Comparison of ENCODE assay signal across 22 cellular contexts in the genomic region with DNA sequence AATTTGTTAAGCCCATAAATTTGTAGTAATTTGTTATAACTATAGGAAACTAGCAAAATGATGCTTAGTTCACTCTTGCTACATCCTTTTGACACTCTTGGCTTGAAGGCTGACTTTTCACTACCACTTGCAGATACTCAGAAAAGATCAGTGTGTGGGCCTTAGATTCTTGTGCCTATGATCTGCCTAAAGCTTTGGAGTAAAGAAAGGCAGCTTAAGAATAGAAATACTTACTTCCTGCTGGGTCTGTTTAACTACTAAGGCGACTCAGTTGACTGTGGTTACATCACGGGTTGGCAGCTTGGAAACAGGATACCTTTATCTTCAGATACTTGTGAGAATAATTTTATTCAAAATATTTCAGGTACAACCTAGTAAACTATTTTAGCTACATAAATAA.
"Had no signal": no experiment of that assay in that cellular context is flagged by ENCODE, and none has a peak within 500 bp of the region (broad histone marks: within the 10 kb centered on the region; RNA-seq: fewer than 3 reads in every experiment).

No MANE protein-coding gene starts in this region.

- H3K4me3 ChIP-seq: coronary artery, dorsolateral prefrontal cortex, esophagus muscularis mucosa, gastroesophageal sphincter, heart left ventricle, hepatocyte, left lung, lower lobe of right lung had no signal

- H3K27ac ChIP-seq: coronary artery, dorsolateral prefrontal cortex, esophagus muscularis mucosa, foreskin keratinocyte, gastroesophageal sphincter, heart left ventricle, hepatocyte, left lung, lower lobe of right lung had no signal

- FAIRE-seq: endothelial cell of umbilical vein, frontal cortex, islet of Langerhans, keratinocyte had no signal

- H3K27me3 Mint-ChIP-seq: memory B cell had no signal

- H3K27ac Mint-ChIP-seq: memory B cell had no signal

- H3K79me2 ChIP-seq: hepatocyte had no signal

- H3K27me3 ChIP-seq: esophagus muscularis mucosa, foreskin keratinocyte, gastroesophageal sphincter, heart left ventricle, hepatocyte, left lung had no signal

- H3K36me3 Mint-ChIP-seq: memory B cell had no signal

- H3K36me3 ChIP-seq: esophagus muscularis mucosa, gastroesophageal sphincter, heart left ventricle, left lung, lower lobe of right lung had no signal

- H3K9me3 ChIP-seq: esophagus muscularis mucosa, gastroesophageal sphincter, heart left ventricle, left lung, lower lobe of right lung had no signal

- DNase-seq: dermis blood vessel endothelial cell; dorsolateral prefrontal cortex; effector CD4-positive, alpha-beta T cell; effector memory CD4-positive, alpha-beta T cell; foreskin keratinocyte; heart left ventricle; hypothalamus; left cardiac atrium; left lung; left ventricle myocardium superior; lower lobe of right lung; mesendoderm; midbrain had no signal

- H3K9me3 Mint-ChIP-seq: memory B cell had no signal

- ATAC-seq: foreskin keratinocyte, gastroesophageal sphincter, heart left ventricle, left cardiac atrium, left lung, left ventricle myocardium superior, lower lobe of right lung had no signal

- H2AFZ ChIP-seq: hepatocyte had no signal

- H3K4me3 Mint-ChIP-seq: memory B cell had no signal

- H3K4me1 Mint-ChIP-seq: memory B cell had no signal

- H3K4me2 ChIP-seq: hepatocyte had no signal

- H3K4me1 ChIP-seq: esophagus muscularis mucosa, foreskin keratinocyte, gastroesophageal sphincter, heart left ventricle, left lung, lower lobe of right lung had no signal
